Comparison of ENCODE assay signal across 1 cellular context in the genomic region with DNA sequence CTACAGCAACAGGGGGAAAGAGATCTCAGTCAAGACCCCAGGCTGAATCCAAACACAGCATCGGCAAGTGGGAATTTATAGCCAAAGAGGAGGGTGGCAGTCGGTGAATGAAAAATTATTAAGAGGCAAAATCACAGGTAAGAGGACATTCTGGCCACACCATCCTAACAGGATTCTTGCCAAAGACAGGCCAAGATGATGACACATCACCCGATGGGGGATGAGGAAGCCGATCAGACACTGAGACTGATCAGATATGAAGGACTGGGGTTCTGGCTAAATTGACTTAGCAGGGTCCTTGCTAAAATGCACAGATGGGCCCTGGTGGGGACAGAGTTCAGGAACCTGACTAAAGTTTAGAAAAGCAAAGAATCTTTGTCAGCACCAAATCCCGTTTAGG.
TF ChIP-seq lines count a peak whose summit lies in the region.

No MANE protein-coding gene starts in this region.

TF ChIP-seq in GM23338, 12 proteins besides CTCF, POLR2A, EP300 and RAD21 (continued from another document):
- TF ChIP-seq, protein P1, sequence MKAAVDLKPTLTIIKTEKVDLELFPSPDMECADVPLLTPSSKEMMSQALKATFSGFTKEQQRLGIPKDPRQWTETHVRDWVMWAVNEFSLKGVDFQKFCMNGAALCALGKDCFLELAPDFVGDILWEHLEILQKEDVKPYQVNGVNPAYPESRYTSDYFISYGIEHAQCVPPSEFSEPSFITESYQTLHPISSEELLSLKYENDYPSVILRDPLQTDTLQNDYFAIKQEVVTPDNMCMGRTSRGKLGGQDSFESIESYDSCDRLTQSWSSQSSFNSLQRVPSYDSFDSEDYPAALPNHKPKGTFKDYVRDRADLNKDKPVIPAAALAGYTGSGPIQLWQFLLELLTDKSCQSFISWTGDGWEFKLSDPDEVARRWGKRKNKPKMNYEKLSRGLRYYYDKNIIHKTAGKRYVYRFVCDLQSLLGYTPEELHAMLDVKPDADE (IDR thresholded peaks at IDR 0.05), result no peak
- TF ChIP-seq CREB1 (CRISPR knock-in tag; IDR thresholded peaks at IDR 0.05; ENCODE audit: low read depth) (no peak), ZNF331 (CRISPR knock-in tag; IDR thresholded peaks at IDR 0.05; ENCODE audit: low read depth) (no peak), STAT1 (IDR thresholded peaks at IDR 0.05; ENCODE audit: unreplicated experiment) (no peak), ZNF114 (CRISPR knock-in tag; IDR thresholded peaks at IDR 0.05) (no peak)
- TF ChIP-seq, protein P2, sequence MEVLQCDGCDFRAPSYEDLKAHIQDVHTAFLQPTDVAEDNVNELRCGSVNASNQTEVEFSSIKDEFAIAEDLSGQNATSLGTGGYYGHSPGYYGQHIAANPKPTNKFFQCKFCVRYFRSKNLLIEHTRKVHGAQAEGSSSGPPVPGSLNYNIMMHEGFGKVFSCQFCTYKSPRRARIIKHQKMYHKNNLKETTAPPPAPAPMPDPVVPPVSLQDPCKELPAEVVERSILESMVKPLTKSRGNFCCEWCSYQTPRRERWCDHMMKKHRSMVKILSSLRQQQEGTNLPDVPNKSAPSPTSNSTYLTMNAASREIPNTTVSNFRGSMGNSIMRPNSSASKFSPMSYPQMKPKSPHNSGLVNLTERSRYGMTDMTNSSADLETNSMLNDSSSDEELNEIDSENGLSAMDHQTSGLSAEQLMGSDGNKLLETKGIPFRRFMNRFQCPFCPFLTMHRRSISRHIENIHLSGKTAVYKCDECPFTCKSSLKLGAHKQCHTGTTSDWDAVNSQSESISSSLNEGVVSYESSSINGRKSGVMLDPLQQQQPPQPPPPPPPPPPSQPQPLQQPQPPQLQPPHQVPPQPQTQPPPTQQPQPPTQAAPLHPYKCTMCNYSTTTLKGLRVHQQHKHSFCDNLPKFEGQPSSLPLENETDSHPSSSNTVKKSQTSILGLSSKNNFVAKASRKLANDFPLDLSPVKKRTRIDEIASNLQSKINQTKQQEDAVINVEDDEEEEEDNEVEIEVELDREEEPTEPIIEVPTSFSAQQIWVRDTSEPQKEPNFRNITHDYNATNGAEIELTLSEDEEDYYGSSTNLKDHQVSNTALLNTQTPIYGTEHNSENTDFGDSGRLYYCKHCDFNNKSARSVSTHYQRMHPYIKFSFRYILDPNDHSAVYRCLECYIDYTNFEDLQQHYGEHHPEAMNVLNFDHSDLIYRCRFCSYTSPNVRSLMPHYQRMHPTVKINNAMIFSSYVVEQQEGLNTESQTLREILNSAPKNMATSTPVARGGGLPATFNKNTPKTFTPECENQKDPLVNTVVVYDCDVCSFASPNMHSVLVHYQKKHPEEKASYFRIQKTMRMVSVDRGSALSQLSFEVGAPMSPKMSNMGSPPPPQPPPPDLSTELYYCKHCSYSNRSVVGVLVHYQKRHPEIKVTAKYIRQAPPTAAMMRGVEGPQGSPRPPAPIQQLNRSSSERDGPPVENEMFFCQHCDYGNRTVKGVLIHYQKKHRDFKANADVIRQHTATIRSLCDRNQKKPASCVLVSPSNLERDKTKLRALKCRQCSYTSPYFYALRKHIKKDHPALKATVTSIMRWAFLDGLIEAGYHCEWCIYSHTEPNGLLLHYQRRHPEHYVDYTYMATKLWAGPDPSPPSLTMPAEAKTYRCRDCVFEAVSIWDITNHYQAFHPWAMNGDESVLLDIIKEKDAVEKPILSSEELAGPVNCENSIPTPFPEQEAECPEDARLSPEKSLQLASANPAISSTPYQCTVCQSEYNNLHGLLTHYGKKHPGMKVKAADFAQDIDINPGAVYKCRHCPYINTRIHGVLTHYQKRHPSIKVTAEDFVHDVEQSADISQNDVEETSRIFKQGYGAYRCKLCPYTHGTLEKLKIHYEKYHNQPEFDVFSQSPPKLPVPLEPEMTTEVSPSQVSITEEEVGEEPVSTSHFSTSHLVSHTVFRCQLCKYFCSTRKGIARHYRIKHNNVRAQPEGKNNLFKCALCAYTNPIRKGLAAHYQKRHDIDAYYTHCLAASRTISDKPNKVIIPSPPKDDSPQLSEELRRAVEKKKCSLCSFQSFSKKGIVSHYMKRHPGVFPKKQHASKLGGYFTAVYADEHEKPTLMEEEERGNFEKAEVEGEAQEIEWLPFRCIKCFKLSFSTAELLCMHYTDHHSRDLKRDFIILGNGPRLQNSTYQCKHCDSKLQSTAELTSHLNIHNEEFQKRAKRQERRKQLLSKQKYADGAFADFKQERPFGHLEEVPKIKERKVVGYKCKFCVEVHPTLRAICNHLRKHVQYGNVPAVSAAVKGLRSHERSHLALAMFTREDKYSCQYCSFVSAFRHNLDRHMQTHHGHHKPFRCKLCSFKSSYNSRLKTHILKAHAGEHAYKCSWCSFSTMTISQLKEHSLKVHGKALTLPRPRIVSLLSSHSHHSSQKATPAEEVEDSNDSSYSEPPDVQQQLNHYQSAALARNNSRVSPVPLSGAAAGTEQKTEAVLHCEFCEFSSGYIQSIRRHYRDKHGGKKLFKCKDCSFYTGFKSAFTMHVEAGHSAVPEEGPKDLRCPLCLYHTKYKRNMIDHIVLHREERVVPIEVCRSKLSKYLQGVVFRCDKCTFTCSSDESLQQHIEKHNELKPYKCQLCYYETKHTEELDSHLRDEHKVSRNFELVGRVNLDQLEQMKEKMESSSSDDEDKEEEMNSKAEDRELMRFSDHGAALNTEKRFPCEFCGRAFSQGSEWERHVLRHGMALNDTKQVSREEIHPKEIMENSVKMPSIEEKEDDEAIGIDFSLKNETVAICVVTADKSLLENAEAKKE (CRISPR knock-in tag; IDR thresholded peaks at IDR 0.05), result no peak
TF ChIP-seq in GM23338: peak in this region for 0.
